In the genomic region with DNA sequence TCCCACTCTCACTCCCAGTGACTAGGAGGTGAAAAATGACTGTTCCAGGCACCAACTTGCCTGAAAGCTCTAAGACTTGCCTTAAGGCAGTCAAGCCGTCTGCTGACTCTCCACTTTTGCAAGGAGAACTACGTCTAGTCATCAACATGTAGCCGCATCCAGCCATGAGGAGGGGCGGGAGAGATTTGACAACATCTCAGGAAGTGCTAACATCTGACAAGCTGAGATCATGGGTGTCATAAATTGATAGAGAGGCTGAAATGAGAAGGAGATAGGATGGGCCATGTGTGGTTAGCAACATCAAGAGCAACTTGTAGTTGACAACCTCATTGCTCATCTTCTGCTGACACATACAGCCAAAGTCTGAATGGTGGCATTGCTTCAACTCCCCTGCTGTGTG, we compare ENCODE assay signal across 26 cellular contexts. TPM values are rescaled to one million over a fixed set of nuclear protein-coding genes. Genes with fewer than 3 reads are reported as not detected.
DNase-seq lines count a peak whose midpoint lies in the region; ATAC-seq and TF ChIP-seq lines count a peak whose summit lies in the region.
"Had no signal": no experiment of that assay in that cellular context is flagged by ENCODE, and none has a peak within 500 bp of the region (broad histone marks: within the 10 kb centered on the region; RNA-seq: fewer than 3 reads in every experiment).

No MANE protein-coding gene starts in this region.

- H3F3A ChIP-seq in MM.1S (ENCODE audit: insufficient read depth, low read length), result no peaks in the 10 kb centered on the region

- H3K9me3 Mint-ChIP-seq in activated CD4-positive, alpha-beta memory T cell treated with anti-CD3 and anti-CD28 coated beads for 36 hours, result peaks cover 13% of the 10 kb centered on the region
- peaks cover 11% of the 10 kb centered on the region for H3K9me3 Mint-ChIP-seq in activated CD4-positive, alpha-beta memory T cell treated with anti-CD3 and anti-CD28 coated beads, Interleukin-2, amount 10 ng/mL, durations not matched to agents 7 days and 5 days
- peaks cover 0 to 11% (median 3%) of the 10 kb centered on the region in 11 donors for H3K9me3 Mint-ChIP-seq in naive thymus-derived CD4-positive, alpha-beta T cell
- H3K9me3 Mint-ChIP-seq in osteocyte (ENCODE audit: unreplicated experiment), result peaks cover 4% of the 10 kb centered on the region

- POLR2A ChIA-PET in activated CD4-positive, alpha-beta memory T cell treated with anti-CD3 and anti-CD28 coated beads for 36 hours (lab: Charles Lee), result no interaction called here
- POLR2A ChIA-PET in activated CD4-positive, alpha-beta memory T cell treated with anti-CD3 and anti-CD28 coated beads, Interleukin-2, amount 10 ng/mL, durations not matched to agents 7 days and 5 days (lab: Charles Lee), result interaction anchor here (2.0 kb wide), 1 partner anchor 11 kb away, joined by 5 read pairs; no protein-coding TSS in a partner anchor
- POLR2A ChIA-PET in RWPE1 (lab: Yijun Ruan, JAX; ENCODE audit: low non-redundant PET), result no interaction called here
- POLR2A ChIA-PET in naive thymus-derived CD4-positive, alpha-beta T cell (lab: Charles Lee), result no interaction called here

- no peak overlapping the region for H2AFZ ChIP-seq in MM.1S (ENCODE audit: low read length)

- no peak overlapping the region for H3K4me2 ChIP-seq in MM.1S (ENCODE audit: low read depth, low read length)

- CTCF ChIA-PET in activated CD4-positive, alpha-beta memory T cell treated with anti-CD3 and anti-CD28 coated beads for 36 hours (lab: Charles Lee), result no interaction called here
- CTCF ChIA-PET in activated CD4-positive, alpha-beta memory T cell treated with anti-CD3 and anti-CD28 coated beads, Interleukin-2, amount 10 ng/mL, durations not matched to agents 7 days and 5 days (lab: Charles Lee), result no interaction called here
- CTCF ChIA-PET in RWPE1 (lab: Yijun Ruan, JAX), result no interaction called here
- CTCF ChIA-PET in naive thymus-derived CD4-positive, alpha-beta T cell (lab: Charles Lee), result interaction anchor here (1.1 kb wide), 1 partner anchor 173 kb away, joined by 3 read pairs; no protein-coding TSS in a partner anchor

- H3K36me3 ChIP-seq in naive thymus-derived CD4-positive, alpha-beta T cell (ENCODE audit: control insufficient read depth in 2 of 3, insufficient read depth in 3 of 3, low read length in 3 of 3), result no peaks in the 10 kb centered on the region
- no peaks in the 10 kb centered on the region for H3K36me3 ChIP-seq in MM.1S (replicated peaks; ENCODE audit: insufficient read depth, low read length)

- peak; percentile 83 for ATAC-seq in naive thymus-derived CD4-positive, alpha-beta T cell
- ATAC-seq: PC-3, sciatic nerve had no signal

- H3K4me1 ChIP-seq in naive thymus-derived CD4-positive, alpha-beta T cell (ENCODE audit: control insufficient read depth in 2 of 2, insufficient read depth in 2 of 2, low read length in 2 of 2), result no peaks in the 10 kb centered on the region
- H3K4me1 ChIP-seq in MM.1S (ENCODE audit: low read length), result no peaks in the 10 kb centered on the region

- H3K27ac Mint-ChIP-seq in activated CD4-positive, alpha-beta memory T cell treated with anti-CD3 and anti-CD28 coated beads for 36 hours, result no peak overlapping the region
- no peak overlapping the region for H3K27ac Mint-ChIP-seq in activated CD4-positive, alpha-beta memory T cell treated with anti-CD3 and anti-CD28 coated beads, Interleukin-2, amount 10 ng/mL, durations not matched to agents 7 days and 5 days
- H3K27ac Mint-ChIP-seq in naive thymus-derived CD4-positive, alpha-beta T cell, result no peak overlapping the region
- no peak overlapping the region for H3K27ac Mint-ChIP-seq in osteocyte (ENCODE audit: unreplicated experiment)
- H3K27ac Mint-ChIP-seq: brain; CD4-positive, alpha-beta T cell; memory B cell; progenitor cell of endocrine pancreas had no signal

- no peak overlapping the region for H3K27ac ChIP-seq in RWPE1
- H3K27ac ChIP-seq in naive thymus-derived CD4-positive, alpha-beta T cell (ENCODE audit: low read depth, low read length), result no peak overlapping the region
- H3K27ac ChIP-seq in MM.1S (ENCODE audit: low read length), result no peak overlapping the region

- peak; percentile 33 for DNase-seq in activated CD4-positive, alpha-beta memory T cell treated with anti-CD3 and anti-CD28 coated beads for 36 hours
- DNase-seq in activated CD4-positive, alpha-beta memory T cell treated with anti-CD3 and anti-CD28 coated beads, Interleukin-2, amount 10 ng/mL, durations not matched to agents 7 days and 5 days, result no peak
- DNase-seq in RWPE1 (ENCODE audit: low spot score) (peak; percentile 11), epithelial cell of esophagus (ENCODE audit: low read depth) (peak; percentile 97), osteocyte (ENCODE audit: extremely low spot score, unreplicated experiment) (no peak), MM.1S (no peak), iPS-NIHi11 (ENCODE audit: low spot score) (no peak)
- no peak for DNase-seq in naive thymus-derived CD4-positive, alpha-beta T cell
- DNase-seq: activated naive CD4-positive, alpha-beta T cell treated with Interleukin-2 at 50 U/mL for 16 hours; activated T-cell treated with anti-CD3 and anti-CD28 coated beads, Interleukin-2, amount 50 U/mL, for 4 hours; CD4-positive, alpha-beta T cell; head of caudate nucleus; Karpas-422; kidney glomerular epithelial cell; NCI-H1436 treated with DMSO at 0.1 percent for 48 hours; NCI-H510A; PC-3; SHP77 treated with DMSO at 0.1 percent for 48 hours; stimulated activated naive CD4-positive, alpha-beta T cell treated with Interleukin-2 at 50 U/mL for 16 hours; SW 1271; T1000 had no signal

- H3K4me3 ChIP-seq in epithelial cell of esophagus (ENCODE audit: low read length) (no peak overlapping the region), MM.1S (ENCODE audit: low read length) (no peak overlapping the region)
- H3K4me3 ChIP-seq in naive thymus-derived CD4-positive, alpha-beta T cell (ENCODE audit: low read length), result no peak overlapping the region

- H3K79me2 ChIP-seq in MM.1S (ENCODE audit: low read length), result no peaks in the 10 kb centered on the region

- H3K9ac ChIP-seq in MM.1S (ENCODE audit: low read length), result no peak overlapping the region

- no peaks in the 10 kb centered on the region for H4K20me1 ChIP-seq in MM.1S (ENCODE audit: insufficient read depth, low read length)

- TF ChIP-seq CTCF in RWPE1 (conservative IDR thresholded peaks at IDR 0.05; ENCODE audit: low read depth) (no peak), epithelial cell of esophagus (IDR thresholded peaks at IDR 0.05; ENCODE audit: insufficient read depth, low read depth, low read length, missing control alignments) (no peak), osteocyte (IDR thresholded peaks at IDR 0.05) (no peak), MM.1S (IDR thresholded peaks at IDR 0.05; ENCODE audit: low read length) (no peak)

- H3K4me3 Mint-ChIP-seq in activated CD4-positive, alpha-beta memory T cell treated with anti-CD3 and anti-CD28 coated beads for 36 hours, result no peak overlapping the region
- H3K4me3 Mint-ChIP-seq in activated CD4-positive, alpha-beta memory T cell treated with anti-CD3 and anti-CD28 coated beads, Interleukin-2, amount 10 ng/mL, durations not matched to agents 7 days and 5 days, result no peak overlapping the region
- H3K4me3 Mint-ChIP-seq in naive thymus-derived CD4-positive, alpha-beta T cell, result no peak overlapping the region
- H3K4me3 Mint-ChIP-seq in osteocyte (ENCODE audit: unreplicated experiment), result no peak overlapping the region
- H3K4me3 Mint-ChIP-seq: activated T-cell treated with anti-CD3 and anti-CD28 coated beads, Interleukin-2, amount 50 U/mL, for 4 hours; brain; CD4-positive, alpha-beta T cell; memory B cell had no signal

- H3K9me2 ChIP-seq in MM.1S (replicated peaks; ENCODE audit: insufficient read depth, low read length), result no peaks in the 10 kb centered on the region

- no peaks in the 10 kb centered on the region for H3K4me1 Mint-ChIP-seq in activated CD4-positive, alpha-beta memory T cell treated with anti-CD3 and anti-CD28 coated beads for 36 hours (ENCODE audit: low read depth)
- H3K4me1 Mint-ChIP-seq in activated CD4-positive, alpha-beta memory T cell treated with anti-CD3 and anti-CD28 coated beads, Interleukin-2, amount 10 ng/mL, durations not matched to agents 7 days and 5 days, result no peaks in the 10 kb centered on the region
- H3K4me1 Mint-ChIP-seq in naive thymus-derived CD4-positive, alpha-beta T cell, result no peaks in the 10 kb centered on the region
- H3K4me1 Mint-ChIP-seq in osteocyte (ENCODE audit: unreplicated experiment), result no peaks in the 10 kb centered on the region
- H3K4me1 Mint-ChIP-seq: brain, memory B cell had no signal

- no peaks in the 10 kb centered on the region for H3K27me3 Mint-ChIP-seq in activated CD4-positive, alpha-beta memory T cell treated with anti-CD3 and anti-CD28 coated beads for 36 hours
- H3K27me3 Mint-ChIP-seq in activated CD4-positive, alpha-beta memory T cell treated with anti-CD3 and anti-CD28 coated beads, Interleukin-2, amount 10 ng/mL, durations not matched to agents 7 days and 5 days, result peaks cover under 1% of the 10 kb centered on the region
- H3K27me3 Mint-ChIP-seq in naive thymus-derived CD4-positive, alpha-beta T cell, result no peaks in the 10 kb centered on the region
- peaks cover 3% of the 10 kb centered on the region for H3K27me3 Mint-ChIP-seq in osteocyte (ENCODE audit: unreplicated experiment)
- H3K27me3 Mint-ChIP-seq: memory B cell had no signal

- no peaks in the 10 kb centered on the region for H3K36me3 Mint-ChIP-seq in activated CD4-positive, alpha-beta memory T cell treated with anti-CD3 and anti-CD28 coated beads for 36 hours
- peaks cover 2% of the 10 kb centered on the region for H3K36me3 Mint-ChIP-seq in activated CD4-positive, alpha-beta memory T cell treated with anti-CD3 and anti-CD28 coated beads, Interleukin-2, amount 10 ng/mL, durations not matched to agents 7 days and 5 days (ENCODE audit: low read depth)
- H3K36me3 Mint-ChIP-seq in naive thymus-derived CD4-positive, alpha-beta T cell, result peaks cover 0 to 4% (median 0%) of the 10 kb centered on the region in 5 donors
- no peaks in the 10 kb centered on the region for H3K36me3 Mint-ChIP-seq in osteocyte (ENCODE audit: unreplicated experiment)
- H3K36me3 Mint-ChIP-seq: brain, memory B cell had no signal

- H3K27me3 ChIP-seq in naive thymus-derived CD4-positive, alpha-beta T cell (ENCODE audit: control insufficient read depth in 2 of 2, insufficient read depth in 2 of 2, low read length in 2 of 2), result no peaks in the 10 kb centered on the region
- H3K27me3 ChIP-seq in MM.1S (replicated peaks; ENCODE audit: insufficient read depth, low read length), result no peaks in the 10 kb centered on the region

- intact Hi-C loops in activated CD4-positive, alpha-beta memory T cell treated with anti-CD3 and anti-CD28 coated beads for 36 hours (cut with micrococcal nuclease), result no loop called here
- intact Hi-C loops in naive thymus-derived CD4-positive, alpha-beta T cell (cut with micrococcal nuclease), result loop anchor here in 1 of 2 donors (10.0 kb wide), 1 partner anchor 175 kb away; no protein-coding TSS in a partner anchor

- H3K9me3 ChIP-seq in naive thymus-derived CD4-positive, alpha-beta T cell (ENCODE audit: control insufficient read depth in 2 of 3, low read length in 3 of 3), result no peaks in the 10 kb centered on the region
- no peaks in the 10 kb centered on the region for H3K9me3 ChIP-seq in MM.1S (replicated peaks; ENCODE audit: insufficient read depth, low read length)

RNA-seq across cellular contexts. Expression of a gene that starts 9.0 kb away (rescaled TPM):
- 1 to 10 TPM; 4.8 to 5.3 TPM for total RNA-seq in activated CD4-positive, alpha-beta memory T cell treated with anti-CD3 and anti-CD28 coated beads for 36 hours
- 10 to 100 TPM; 27.4 to 28.7 TPM for total RNA-seq in activated CD4-positive, alpha-beta memory T cell treated with anti-CD3 and anti-CD28 coated beads, Interleukin-2, amount 10 ng/mL, durations not matched to agents 7 days and 5 days
- total RNA-seq in naive thymus-derived CD4-positive, alpha-beta T cell, result 10 to 100 TPM in 1 of 5 experiments, 1 to 10 TPM in 4; 2.6 to 70.9 (median 6.7) TPM
- polyA plus RNA-seq in naive thymus-derived CD4-positive, alpha-beta T cell, result 1 to 10 TPM; 1.9 to 2.9 TPM
- 2.9 and 3.5 TPM in 2 replicates for total RNA-seq in osteocyte
- total RNA-seq: fibroblast of villous mesenchyme had no signal

RNA-seq across cellular contexts. Expression of a gene that starts 42.3 kb away (rescaled TPM):
- 10 to 100 TPM; 18.9 to 19.1 TPM for total RNA-seq in activated CD4-positive, alpha-beta memory T cell treated with anti-CD3 and anti-CD28 coated beads for 36 hours
- 10 to 100 TPM; 24.0 to 25.2 TPM for total RNA-seq in activated CD4-positive, alpha-beta memory T cell treated with anti-CD3 and anti-CD28 coated beads, Interleukin-2, amount 10 ng/mL, durations not matched to agents 7 days and 5 days
- total RNA-seq in naive thymus-derived CD4-positive, alpha-beta T cell, result 10 to 100 TPM; 27.3 to 44.0 (median 37.3) TPM
- polyA plus RNA-seq in naive thymus-derived CD4-positive, alpha-beta T cell, result 1 to 10 TPM; 4.6 to 8.5 TPM
- total RNA-seq in osteocyte, result 90.8 and 96.9 TPM in 2 replicates

Comparison
In these comparisons a context has a peak if more than half of its experiments do, and no peak if none do; other contexts are left out.
1. DNase-seq: peak in activated CD4-positive, alpha-beta memory T cell treated with anti-CD3 and anti-CD28 coated beads for 36 hours (single experiment), RWPE1 (single experiment) and epithelial cell of esophagus (single experiment); none in activated CD4-positive, alpha-beta memory T cell treated with anti-CD3 and anti-CD28 coated beads, Interleukin-2, amount 10 ng/mL, durations not matched to agents 7 days and 5 days (single experiment), naive thymus-derived CD4-positive, alpha-beta T cell (0 of 9), osteocyte (single experiment), MM.1S (single experiment) and iPS-NIHi11 (single experiment).